In the genomic region with DNA sequence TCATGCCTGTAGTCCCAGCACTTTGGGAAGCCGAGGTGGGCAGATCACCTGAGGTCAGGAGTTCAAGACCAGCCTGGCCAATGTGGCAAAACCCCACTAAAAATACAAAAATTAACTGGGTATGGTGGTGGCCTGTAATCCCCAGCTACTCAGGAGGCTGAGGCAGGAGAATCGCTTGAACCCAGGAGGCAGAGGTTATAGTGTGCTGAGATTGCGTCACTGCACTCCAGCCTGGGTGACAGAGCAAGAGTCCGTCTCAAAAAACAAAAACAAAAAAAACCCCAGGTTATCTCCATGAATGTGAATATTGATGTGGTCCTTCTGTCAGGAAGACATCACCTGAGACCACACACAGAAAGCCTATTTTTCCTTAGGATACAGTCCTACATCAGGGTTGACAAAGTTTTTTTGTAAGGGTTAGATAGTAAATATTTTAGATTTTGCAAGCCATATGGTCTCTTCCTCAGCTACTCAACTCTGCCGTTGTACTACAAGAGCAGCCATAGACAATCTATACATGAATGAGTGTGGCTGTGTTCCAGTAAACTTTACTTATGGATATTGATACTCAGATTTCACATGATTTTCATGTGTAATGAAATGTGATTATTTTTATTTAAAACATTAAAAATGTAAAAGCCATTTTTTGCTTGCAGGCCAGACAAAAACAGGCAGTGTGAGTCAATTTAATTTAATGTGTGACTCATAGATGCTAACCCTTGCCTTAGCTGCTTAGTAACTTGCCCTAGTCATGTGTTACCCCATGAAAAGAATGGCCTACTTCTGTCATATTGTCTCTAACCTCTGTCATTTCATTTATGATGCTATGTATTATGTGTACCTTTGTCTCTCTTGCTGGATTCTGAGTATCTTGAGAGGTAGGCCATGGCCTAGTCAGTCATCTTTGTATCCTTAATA, we compare ENCODE assay signal across 10 cellular contexts.
DNase-seq lines count a peak whose midpoint lies in the region; ATAC-seq and TF ChIP-seq lines count a peak whose summit lies in the region.
"Had no signal": no experiment of that assay in that cellular context is flagged by ENCODE, and none has a peak within 500 bp of the region (broad histone marks: within the 10 kb centered on the region; RNA-seq: fewer than 3 reads in every experiment).

No MANE protein-coding gene starts in this region.

- TF ChIP-seq EP300 in gastroesophageal sphincter (IDR thresholded peaks at IDR 0.05) (no peak), stomach (IDR thresholded peaks at IDR 0.05) (no peak)

- H3K36me3 ChIP-seq in gastroesophageal sphincter (no peaks in the 10 kb centered on the region), stomach (no peaks in the 10 kb centered on the region)

- H3K9me3 ChIP-seq in gastroesophageal sphincter (no peaks in the 10 kb centered on the region), stomach (no peaks in the 10 kb centered on the region)

- TF ChIP-seq CTCF in gastroesophageal sphincter (IDR thresholded peaks at IDR 0.05), result no peak
- no peak for TF ChIP-seq CTCF in stomach (IDR thresholded peaks at IDR 0.05)

- intact Hi-C loops in stomach (cut with DNase I; ENCODE audit: low total_unique reads), result no loop called here

- no peak overlapping the region for H3K4me3 ChIP-seq in gastroesophageal sphincter
- no peak overlapping the region for H3K4me3 ChIP-seq in stomach

- TF ChIP-seq POLR2A in gastroesophageal sphincter (IDR thresholded peaks at IDR 0.05), result no peak
- no peak for TF ChIP-seq POLR2A in stomach (IDR thresholded peaks at IDR 0.05)

- H3K27me3 Mint-ChIP-seq in activated T-helper 17 cell treated with anti-CD3 and anti-CD28 coated beads, Interleukin-2, amount 50 U/mL, for 72 hours, result no peaks in the 10 kb centered on the region

- no peaks in the 10 kb centered on the region for H3K36me3 Mint-ChIP-seq in activated T-helper 17 cell treated with anti-CD3 and anti-CD28 coated beads, Interleukin-2, amount 50 U/mL, for 72 hours (ENCODE audit: low read depth)

- no peak overlapping the region for H3K4me3 Mint-ChIP-seq in activated T-helper 17 cell treated with anti-CD3 and anti-CD28 coated beads, Interleukin-2, amount 50 U/mL, for 72 hours

- DNase-seq in stomach (no peak), T-helper 1 cell (no peak), ureter (ENCODE audit: low spot score) (no peak), HuH-7.5 (ENCODE audit: low spot score) (no peak)
- DNase-seq: kidney, T-helper 9 cell had no signal

- H3K27ac ChIP-seq in gastroesophageal sphincter, result peak overlapping the region in 3 of 4 donors; percentile 40 to 70 (median 66)
- peak overlapping the region in 3 of 5 donors; percentile 12 to 61 (median 47) for H3K27ac ChIP-seq in stomach

- H3K4me1 ChIP-seq in gastroesophageal sphincter, result peaks cover 7 to 28% (median 21%) of the 10 kb centered on the region in 3 donors
- peaks cover 0 to 25% (median 13%) of the 10 kb centered on the region in 4 donors for H3K4me1 ChIP-seq in stomach

- H3K4me1 Mint-ChIP-seq in activated T-helper 17 cell treated with anti-CD3 and anti-CD28 coated beads, Interleukin-2, amount 50 U/mL, for 72 hours, result no peaks in the 10 kb centered on the region

- no peak overlapping the region for H3K27ac Mint-ChIP-seq in activated T-helper 17 cell treated with anti-CD3 and anti-CD28 coated beads, Interleukin-2, amount 50 U/mL, for 72 hours

- WGBS in gastroesophageal sphincter (ENCODE audit: low coverage in 1 of 2), 2 donors, result 75 to 78% methylated on average over 3 to 4 of the region's 5 CpGs
- WGBS in stomach, 5 donors, result 90 to 93% (median 91%) methylated on average over 5 of the region's 5 CpGs

- H3K9me3 Mint-ChIP-seq in activated T-helper 17 cell treated with anti-CD3 and anti-CD28 coated beads, Interleukin-2, amount 50 U/mL, for 72 hours, result no peaks in the 10 kb centered on the region

- peak; percentile 47 for ATAC-seq in HG02981 (IDR thresholded peaks at IDR 0.05; ENCODE audit: unreplicated experiment)
- ATAC-seq in activated T-helper 17 cell treated with anti-CD3 and anti-CD28 coated beads, Interleukin-2, amount 50 U/mL, for 72 hours (replicated peaks), result peak; percentile 60
- ATAC-seq in gastroesophageal sphincter, result peak; percentile 73
- no peak for ATAC-seq in HG03108 (IDR thresholded peaks at IDR 0.05; ENCODE audit: unreplicated experiment)

- no peaks in the 10 kb centered on the region for H3K27me3 ChIP-seq in gastroesophageal sphincter
- no peaks in the 10 kb centered on the region for H3K27me3 ChIP-seq in stomach
